19 cellular contexts compared by ENCODE assay signal in genomic region chr3:36063992-36064391, GRCh38.
DNase-seq lines count a peak whose midpoint lies in the region; ATAC-seq, FAIRE-seq and TF ChIP-seq lines count a peak whose summit lies in the region.
"Had no signal": no experiment of that assay in that cellular context is flagged by ENCODE, and none has a peak within 500 bp of the region (broad histone marks: within the 10 kb centered on the region; RNA-seq: fewer than 3 reads in every experiment).

No MANE protein-coding gene starts in this region.

- POLR2A ChIA-PET in SK-N-SH (lab: Yijun Ruan, JAX), result no interaction called here
- POLR2A ChIA-PET in PC-3 (lab: Charles Lee; ENCODE audit: unreplicated experiment), result interaction anchor here (0.7 kb wide), 1 partner anchor 119 kb away, joined by 4 read pairs; no protein-coding TSS in a partner anchor
- POLR2A ChIA-PET in activated CD4-positive, alpha-beta T cell treated with anti-CD3 and anti-CD28 coated beads, Interleukin-2, amount 10 ng/mL, durations not matched to agents 7 days and 5 days (lab: Charles Lee), result no interaction called here

- H2AFZ ChIP-seq in SK-N-SH (ENCODE audit: low read depth), result peak overlapping the region; percentile 25; the same call in 1 of the 2 replicates
- H2AFZ ChIP-seq in PC-3 (ENCODE audit: low read length), result no peak overlapping the region
- no peak overlapping the region for H2AFZ ChIP-seq in astrocyte (ENCODE audit: low read depth, low read length)

- no peak for DNase-seq in SK-N-SH
- DNase-seq in PC-3, result peak; percentile 85
- DNase-seq in astrocyte (ENCODE audit: low read depth), result peak; percentile 16
- DNase-seq in kidney tubule cell (ENCODE audit: low spot score), result peak; percentile 34
- DNase-seq in activated CD4-positive, alpha-beta T cell treated with anti-CD3 and anti-CD28 coated beads, Interleukin-2, amount 10 ng/mL, durations not matched to agents 7 days and 5 days, result no peak
- no peak for DNase-seq in MV-4-11 (lab: John Stamatoyannopoulos, UW)
- DNase-seq: Calu3; CD8-positive, alpha-beta T cell; DMS79 treated with DMSO at 0.1 percent for 48 hours; GF-D8; H9; IMR-90 had no signal

- H3K79me2 ChIP-seq in SK-N-SH (ENCODE audit: insufficient read depth), result no peaks in the 10 kb centered on the region
- no peaks in the 10 kb centered on the region for H3K79me2 ChIP-seq in PC-3 (ENCODE audit: low read length)
- H3K79me2 ChIP-seq in astrocyte (ENCODE audit: insufficient read depth, low read length), result no peaks in the 10 kb centered on the region

- H3K36me3 ChIP-seq in SK-N-SH (replicated peaks in 1 of 2; ENCODE audit: control insufficient read depth in 1 of 2, insufficient read depth in 2 of 2, low read length in 1 of 2) (no peaks in the 10 kb centered on the region), PC-3 (ENCODE audit: low read depth, low read length) (no peaks in the 10 kb centered on the region), astrocyte (ENCODE audit: insufficient read depth, low read length) (no peaks in the 10 kb centered on the region)
- H3K36me3 ChIP-seq: BLaER1 treated with 17β-estradiol and CSF1 and Interleukin-3, amounts not matched to agents 10 nM and 100 nM had no signal

- H3K27ac Mint-ChIP-seq in astrocyte (ENCODE audit: unreplicated experiment), result no peak overlapping the region
- H3K27ac Mint-ChIP-seq in activated CD4-positive, alpha-beta T cell treated with anti-CD3 and anti-CD28 coated beads, Interleukin-2, amount 10 ng/mL, durations not matched to agents 7 days and 5 days, result no peak overlapping the region
- H3K27ac Mint-ChIP-seq: B cell; CD8-positive, alpha-beta T cell; H9 had no signal

- H3K4me3 ChIP-seq in SK-N-SH (ENCODE audit: low read depth in 2 of 2, low read length in 1 of 2) (no peak overlapping the region), PC-3 (ENCODE audit: low read length) (peak overlapping the region; percentile 34; the same call in 1 of the 2 replicates), astrocyte (ENCODE audit: insufficient read depth, low read depth, low read length) (no peak overlapping the region)
- H3K4me3 ChIP-seq: BLaER1 treated with 17β-estradiol and CSF1 and Interleukin-3, amounts not matched to agents 10 nM and 100 nM; K562 had no signal

- no peaks in the 10 kb centered on the region for H3K9me3 Mint-ChIP-seq in astrocyte (ENCODE audit: unreplicated experiment)
- no peaks in the 10 kb centered on the region for H3K9me3 Mint-ChIP-seq in activated CD4-positive, alpha-beta T cell treated with anti-CD3 and anti-CD28 coated beads, Interleukin-2, amount 10 ng/mL, durations not matched to agents 7 days and 5 days
- H3K9me3 Mint-ChIP-seq: H9 had no signal

- intact Hi-C loops in PC-3 (cut with micrococcal nuclease), result loop anchor here (1.0 to 5.0 kb wide), 3 partner anchors 97 to 638 kb away; no protein-coding TSS in a partner anchor

- H3K4me2 ChIP-seq in SK-N-SH (no peak overlapping the region), PC-3 (ENCODE audit: low read length) (peak overlapping the region; percentile 72), astrocyte (ENCODE audit: low read length) (peak overlapping the region; percentile 19)
- H3K4me2 ChIP-seq: BLaER1 treated with 17β-estradiol and CSF1 and Interleukin-3, amounts not matched to agents 10 nM and 100 nM had no signal

- ATAC-seq in SK-N-SH treated with all-trans-retinoic acid at 6 μM for 48 hours, result no peak
- peak; percentile 75 for ATAC-seq in PC-3
- ATAC-seq in GM18511 (IDR thresholded peaks at IDR 0.05; ENCODE audit: unreplicated experiment), result no peak
- ATAC-seq: CD8-positive, alpha-beta T cell; K562 had no signal

- CTCF ChIA-PET in SK-N-SH (lab: Yijun Ruan, JAX), result interaction anchor here (0.6 kb wide), 1 partner anchor 150 kb away, joined by 3 read pairs; no protein-coding TSS in a partner anchor
- CTCF ChIA-PET in PC-3 (lab: Charles Lee), result no interaction called here
- CTCF ChIA-PET in activated CD4-positive, alpha-beta T cell treated with anti-CD3 and anti-CD28 coated beads, Interleukin-2, amount 10 ng/mL, durations not matched to agents 7 days and 5 days (lab: Charles Lee), result no interaction called here

- H3K9ac ChIP-seq in SK-N-SH (no peak overlapping the region), PC-3 (ENCODE audit: low read length) (peak overlapping the region; percentile 46), astrocyte (ENCODE audit: low read length) (no peak overlapping the region)
- H3K9ac ChIP-seq: BLaER1 treated with 17β-estradiol and CSF1 and Interleukin-3, amounts not matched to agents 10 nM and 100 nM had no signal

- no peaks in the 10 kb centered on the region for H3K27me3 ChIP-seq in SK-N-SH (ENCODE audit: insufficient read depth)
- no peaks in the 10 kb centered on the region for H3K27me3 ChIP-seq in PC-3 (ENCODE audit: low read length)
- H3K27me3 ChIP-seq in astrocyte (ENCODE audit: insufficient read depth, low read length), result no peaks in the 10 kb centered on the region
- H3K27me3 ChIP-seq: BLaER1 treated with 17β-estradiol and CSF1 and Interleukin-3, amounts not matched to agents 10 nM and 100 nM had no signal

- 48% methylated on average over 2 of the region's 2 CpGs for WGBS in SK-N-SH (ENCODE audit: low lambda C conversion rate)

- H3K27me3 Mint-ChIP-seq in astrocyte (ENCODE audit: low read depth, unreplicated experiment), result peaks cover 2% of the 10 kb centered on the region
- H3K27me3 Mint-ChIP-seq in activated CD4-positive, alpha-beta T cell treated with anti-CD3 and anti-CD28 coated beads, Interleukin-2, amount 10 ng/mL, durations not matched to agents 7 days and 5 days, result no peaks in the 10 kb centered on the region
- H3K27me3 Mint-ChIP-seq: B cell had no signal

- no peaks in the 10 kb centered on the region for H3K9me3 ChIP-seq in SK-N-SH
- no peaks in the 10 kb centered on the region for H3K9me3 ChIP-seq in PC-3 (ENCODE audit: low read length)
- no peaks in the 10 kb centered on the region for H3K9me3 ChIP-seq in astrocyte (ENCODE audit: insufficient read depth, low read depth, low read length)
- H3K9me3 ChIP-seq: BLaER1 treated with 17β-estradiol and CSF1 and Interleukin-3, amounts not matched to agents 10 nM and 100 nM had no signal

- H3K4me1 ChIP-seq in SK-N-SH (ENCODE audit: control insufficient read depth in 1 of 2, insufficient read depth in 2 of 2, low read depth in 1 of 2, low read length in 1 of 2) (peaks cover 0 to 9% of the 10 kb centered on the region in 2 experiments; a peak in 2 of 4 replicates), PC-3 (ENCODE audit: insufficient read depth, low read length) (peaks cover 46% of the 10 kb centered on the region), astrocyte (ENCODE audit: insufficient read depth, low read length) (no peaks in the 10 kb centered on the region)
- H3K4me1 ChIP-seq: BLaER1 treated with 17β-estradiol and CSF1 and Interleukin-3, amounts not matched to agents 10 nM and 100 nM had no signal

- H3K4me1 Mint-ChIP-seq in astrocyte (ENCODE audit: low read depth, unreplicated experiment), result no peaks in the 10 kb centered on the region
- H3K4me1 Mint-ChIP-seq in activated CD4-positive, alpha-beta T cell treated with anti-CD3 and anti-CD28 coated beads, Interleukin-2, amount 10 ng/mL, durations not matched to agents 7 days and 5 days, result no peaks in the 10 kb centered on the region
- H3K4me1 Mint-ChIP-seq: B cell, H9 had no signal

- H4K20me1 ChIP-seq in SK-N-SH (ENCODE audit: insufficient read depth) (no peaks in the 10 kb centered on the region), PC-3 (ENCODE audit: low read length) (no peaks in the 10 kb centered on the region), astrocyte (ENCODE audit: insufficient read depth, low read length) (no peaks in the 10 kb centered on the region)
- H4K20me1 ChIP-seq: BLaER1 treated with 17β-estradiol and CSF1 and Interleukin-3, amounts not matched to agents 10 nM and 100 nM had no signal

- no peak for FAIRE-seq in astrocyte (lab: Jason Lieb, UNC)
- FAIRE-seq: H1, K562 had no signal

- TF ChIP-seq CTCF in SK-N-SH (IDR thresholded peaks at IDR 0.05) (no peak), PC-3 (conservative IDR thresholded peaks at IDR 0.05; ENCODE audit: low read depth, low read length) (no peak), astrocyte (IDR thresholded peaks at IDR 0.05; ENCODE audit: insufficient read depth, low read depth, low read length) (no peak)

- no peaks in the 10 kb centered on the region for H3K36me3 Mint-ChIP-seq in astrocyte (ENCODE audit: low read depth, unreplicated experiment)
- H3K36me3 Mint-ChIP-seq in activated CD4-positive, alpha-beta T cell treated with anti-CD3 and anti-CD28 coated beads, Interleukin-2, amount 10 ng/mL, durations not matched to agents 7 days and 5 days (ENCODE audit: low read depth), result no peaks in the 10 kb centered on the region
- H3K36me3 Mint-ChIP-seq: CD8-positive, alpha-beta T cell had no signal

- TF ChIP-seq RAD21 in SK-N-SH (IDR thresholded peaks at IDR 0.05; ENCODE audit: low read length), result no peak

- peaks cover 4% of the 10 kb centered on the region for H3F3A ChIP-seq in SK-N-SH (replicated peaks; ENCODE audit: insufficient read depth)
- no peaks in the 10 kb centered on the region for H3F3A ChIP-seq in PC-3 (ENCODE audit: low read length, unreplicated experiment)

- no TSS peak for BruUV-seq in PC-3 (replicated peaks; lab: Mats Ljungman, UMichigan)

- TF ChIP-seq EP300 in SK-N-SH (IDR thresholded peaks at IDR 0.05; ENCODE audit: borderline replicate concordance in 1 of 2, low read depth in 1 of 2, low read length in 1 of 2), result no peak

- no peak overlapping the region for H3K27ac ChIP-seq in SK-N-SH (ENCODE audit: low read depth in 2 of 2, low read length in 1 of 2)
- peak overlapping the region; percentile 87 for H3K27ac ChIP-seq in PC-3 (ENCODE audit: low read length)
- H3K27ac ChIP-seq in astrocyte (ENCODE audit: low read depth, low read length), result no peak overlapping the region
- H3K27ac ChIP-seq: 22Rv1; BLaER1 treated with 17β-estradiol and CSF1 and Interleukin-3, amounts not matched to agents 10 nM and 100 nM had no signal

- no peak overlapping the region for H3K4me3 Mint-ChIP-seq in astrocyte (ENCODE audit: unreplicated experiment)
- H3K4me3 Mint-ChIP-seq in activated CD4-positive, alpha-beta T cell treated with anti-CD3 and anti-CD28 coated beads, Interleukin-2, amount 10 ng/mL, durations not matched to agents 7 days and 5 days, result no peak overlapping the region
- H3K4me3 Mint-ChIP-seq: B cell; CD8-positive, alpha-beta T cell; H9 had no signal

- H3K9me2 ChIP-seq in SK-N-SH (no peaks in the 10 kb centered on the region), PC-3 (replicated peaks; ENCODE audit: low read length) (no peaks in the 10 kb centered on the region)

TF ChIP-seq in SK-N-SH treated with all-trans-retinoic acid at 6 μM for 48 hours, 23 proteins besides CTCF, POLR2A, EP300 and RAD21 (continues in another document):
- TF ChIP-seq ZFP30 (CRISPR knock-in tag; IDR thresholded peaks at IDR 0.05), result no peak

Comparison
In these comparisons a context has a peak if more than half of its experiments do, and no peak if none do; other contexts are left out.
1. DNase-seq: peak in PC-3 (single experiment), astrocyte (single experiment) and kidney tubule cell (single experiment); none in SK-N-SH (single experiment), activated CD4-positive, alpha-beta T cell treated with anti-CD3 and anti-CD28 coated beads, Interleukin-2, amount 10 ng/mL, durations not matched to agents 7 days and 5 days (single experiment) and MV-4-11 (single experiment).